Comparison of ENCODE assay signal across 8 cellular contexts in the genomic region with DNA sequence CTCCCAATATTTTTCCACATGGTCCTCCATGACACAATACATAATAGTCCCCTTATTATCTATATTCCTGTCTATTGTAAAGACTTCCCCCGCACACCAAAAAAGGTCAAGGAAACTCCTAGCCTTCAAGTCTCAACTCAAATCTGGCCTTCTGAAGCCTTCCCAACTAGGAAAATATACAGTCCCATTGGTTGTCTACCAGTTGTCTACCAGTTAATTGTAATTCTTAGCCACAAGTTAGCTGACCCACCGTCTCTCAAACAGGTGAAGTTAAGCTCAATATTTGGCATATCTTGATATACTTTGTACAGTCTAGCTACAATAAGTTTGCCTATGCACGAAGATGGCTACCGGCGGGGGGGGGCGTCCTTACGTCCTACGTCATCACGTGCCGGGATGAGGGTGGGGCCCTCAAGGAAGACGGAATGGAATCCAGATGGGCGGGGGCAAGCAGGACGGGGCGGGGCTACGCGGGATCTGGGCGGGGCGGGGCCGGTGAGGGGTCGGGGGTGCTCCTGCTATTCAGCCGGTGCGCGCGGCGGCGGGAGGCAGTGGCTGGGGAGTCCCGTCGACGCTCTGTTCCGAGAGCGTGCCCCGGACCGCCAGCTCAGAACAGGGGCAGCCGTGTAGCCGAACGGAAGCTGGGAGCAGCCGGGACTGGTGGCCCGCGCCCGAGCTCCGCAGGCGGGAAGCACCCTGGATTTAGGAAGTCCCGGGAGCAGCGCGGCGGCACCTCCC. TPM values are rescaled to one million over a fixed set of nuclear protein-coding genes. Genes with fewer than 3 reads are reported as not detected.
DNase-seq lines count a peak whose midpoint lies in the region; ATAC-seq and TF ChIP-seq lines count a peak whose summit lies in the region.

A gene (plus strand): TSS at position 551 of the 738 bp plus-strand sequence. CDS start 613 bp downstream, outside the sequence.

- POLR2A ChIA-PET in RWPE1 (lab: Yijun Ruan, JAX; ENCODE audit: low non-redundant PET), result interaction anchor here (0.6 kb wide), 1 partner anchor 380 kb away, joined by 3 read pairs; no protein-coding TSS in a partner anchor

- CTCF ChIA-PET in RWPE1 (lab: Yijun Ruan, JAX), result no interaction called here

- peaks cover 51% of the 10 kb centered on the region for H3K27me3 Mint-ChIP-seq in nephron progenitor cell (ENCODE audit: low read depth, poor library complexity)
- no peaks in the 10 kb centered on the region for H3K27me3 Mint-ChIP-seq in stimulated activated naive CD8-positive, alpha-beta T cell treated with anti-CD3 and anti-CD28 coated beads, Interleukin-15, amount 100 ng/mL, for 72 hours

- H3K9me3 Mint-ChIP-seq in nephron progenitor cell, result peaks cover 10% of the 10 kb centered on the region
- H3K9me3 Mint-ChIP-seq in stimulated activated naive CD8-positive, alpha-beta T cell treated with anti-CD3 and anti-CD28 coated beads, Interleukin-15, amount 100 ng/mL, for 72 hours, result no peaks in the 10 kb centered on the region

- H3K4me3 Mint-ChIP-seq in nephron progenitor cell, result peak within 1 kb of the TSS; percentile 83
- H3K4me3 Mint-ChIP-seq in stimulated activated naive CD8-positive, alpha-beta T cell treated with anti-CD3 and anti-CD28 coated beads, Interleukin-15, amount 100 ng/mL, for 72 hours, result peak within 1 kb of the TSS; percentile 84 to 96

- DNase-seq in DMS 273 treated with DMSO at 0.1 percent for 48 hours (lab: John Stamatoyannopoulos, UW) (peak; percentile 54), HuH-7 (ENCODE audit: low spot score) (peak; percentile 92), RWPE1 (ENCODE audit: low spot score) (peak; percentile 96), fibroblast of the aortic adventitia (ENCODE audit: low read depth) (peak; percentile 96), nephron progenitor cell (peak; percentile 71)
- peak; percentile 84 for DNase-seq in activated effector memory CD4-positive, alpha-beta T cell treated with Interleukin-2 at 50 U/mL for 16 hours
- DNase-seq in stimulated activated naive CD8-positive, alpha-beta T cell treated with anti-CD3 and anti-CD28 coated beads, Interleukin-15, amount 100 ng/mL, for 72 hours, result peak; percentile 83 to 87

- peak within 1 kb of the TSS; percentile 94 for H3K27ac ChIP-seq in RWPE1

- peaks cover 6% of the 10 kb centered on the region for H3K4me1 Mint-ChIP-seq in nephron progenitor cell
- peaks cover 18% of the 10 kb centered on the region for H3K4me1 Mint-ChIP-seq in stimulated activated naive CD8-positive, alpha-beta T cell treated with anti-CD3 and anti-CD28 coated beads, Interleukin-15, amount 100 ng/mL, for 72 hours

- peaks cover 10% of the 10 kb centered on the region for H3K36me3 Mint-ChIP-seq in nephron progenitor cell (ENCODE audit: low read depth)

- no peak for TF ChIP-seq CTCF in RWPE1 (conservative IDR thresholded peaks at IDR 0.05; ENCODE audit: low read depth)
- TF ChIP-seq CTCF in fibroblast of the aortic adventitia (IDR thresholded peaks at IDR 0.05; ENCODE audit: insufficient read depth, low read length), result no peak
- no peak for TF ChIP-seq CTCF in nephron progenitor cell (IDR thresholded peaks at IDR 0.05)

- ATAC-seq in GM21447 (IDR thresholded peaks at IDR 0.05; ENCODE audit: unreplicated experiment), result peak; percentile 55
- ATAC-seq in stimulated activated naive CD8-positive, alpha-beta T cell treated with anti-CD3 and anti-CD28 coated beads, Interleukin-15, amount 100 ng/mL, for 72 hours, result peak; percentile 93

- no peak within 1 kb of the TSS for H3K27ac Mint-ChIP-seq in nephron progenitor cell
- peak within 1 kb of the TSS; percentile 95 to 98 for H3K27ac Mint-ChIP-seq in stimulated activated naive CD8-positive, alpha-beta T cell treated with anti-CD3 and anti-CD28 coated beads, Interleukin-15, amount 100 ng/mL, for 72 hours

- peak within 1 kb of the TSS; percentile 78 for H3K4me3 ChIP-seq in fibroblast of the aortic adventitia (ENCODE audit: low read depth, low read length)

RNA-seq across cellular contexts. Expression of the gene that starts here (rescaled TPM):
- total RNA-seq in fibroblast of the aortic adventitia (ENCODE audit: low replicate concordance), result 326 and 493 TPM in 2 replicates

Comparison
In these comparisons a context has a peak if more than half of its experiments do, and no peak if none do; other contexts are left out.
1. Peak in every context shown above with its lines: DNase-seq, ATAC-seq, H3K4me3 ChIP-seq and H3K27ac ChIP-seq.